In genomic region chrX:31591355-31591754, GRCh38 we compare ENCODE assay signal across 1 cellular context.
TF ChIP-seq lines count a peak whose summit lies in the region.

No MANE protein-coding gene starts in this region.

TF ChIP-seq in IMR-90, 13 proteins besides CTCF, POLR2A, EP300 and RAD21:
- no peak for TF ChIP-seq SMC3 (IDR thresholded peaks at IDR 0.05; ENCODE audit: low read depth, low read length)
- TF ChIP-seq RFX5 (IDR thresholded peaks at IDR 0.05; ENCODE audit: low read depth, low read length), result no peak
- TF ChIP-seq CEBPB (IDR thresholded peaks at IDR 0.05; ENCODE audit: low read depth, low read length), result peak; percentile 64
- no peak for TF ChIP-seq RCOR1 (IDR thresholded peaks at IDR 0.05; ENCODE audit: insufficient replicate concordance, low read length)
- no peak for TF ChIP-seq MXI1 (IDR thresholded peaks at IDR 0.05; ENCODE audit: borderline replicate concordance, low read depth, low read length)
TF ChIP-seq in IMR-90: peak in this region for 1.
